18 cellular contexts compared by ENCODE assay signal in genomic region chrX:79263550-79263949, GRCh38.
DNase-seq lines count a peak whose midpoint lies in the region; ATAC-seq and FAIRE-seq lines count a peak whose summit lies in the region.
"Had no signal": no experiment of that assay in that cellular context is flagged by ENCODE, and none has a peak within 500 bp of the region (broad histone marks: within the 10 kb centered on the region; RNA-seq: fewer than 3 reads in every experiment).

No MANE protein-coding gene starts in this region.

- no peaks in the 10 kb centered on the region for H3K27me3 Mint-ChIP-seq in activated CD4-positive, alpha-beta T cell treated with anti-CD3 and anti-CD28 coated beads for 36 hours
- no peaks in the 10 kb centered on the region for H3K27me3 Mint-ChIP-seq in activated T-helper 1 cell treated with anti-CD3 and anti-CD28 coated beads, Interleukin-12 subunit alpha, Interleukin-12 subunit beta, Interleukin-2, Interleukin-4 antibody, amounts not matched to agents 30 ng/mL and 10 ng/mL and 1 ng/mL, durations not matched to agents 14 hours and 24 hours and 36 hours (ENCODE audit: insufficient read depth)
- H3K27me3 Mint-ChIP-seq in naive thymus-derived CD8-positive, alpha-beta T cell: no peaks in the 10 kb centered on the region
- H3K27me3 Mint-ChIP-seq: progenitor cell of endocrine pancreas had no signal

- POLR2A ChIA-PET in activated CD4-positive, alpha-beta T cell treated with anti-CD3 and anti-CD28 coated beads for 36 hours (lab: Charles Lee): no interaction called here
- POLR2A ChIA-PET in naive thymus-derived CD8-positive, alpha-beta T cell (lab: Charles Lee): no interaction called here

- H3K4me1 Mint-ChIP-seq in activated CD4-positive, alpha-beta T cell treated with anti-CD3 and anti-CD28 coated beads for 36 hours: peaks cover 64% of the 10 kb centered on the region
- peaks cover 75% of the 10 kb centered on the region for H3K4me1 Mint-ChIP-seq in activated T-helper 1 cell treated with anti-CD3 and anti-CD28 coated beads, Interleukin-12 subunit alpha, Interleukin-12 subunit beta, Interleukin-2, Interleukin-4 antibody, amounts not matched to agents 30 ng/mL and 10 ng/mL and 1 ng/mL, durations not matched to agents 14 hours and 24 hours and 36 hours (ENCODE audit: low read depth)
- peaks cover 27 to 79% (median 63%) of the 10 kb centered on the region in 4 donors for H3K4me1 Mint-ChIP-seq in naive thymus-derived CD8-positive, alpha-beta T cell

- peak; percentile 90 for FAIRE-seq in GM19239 (lab: Jason Lieb, UNC)
- FAIRE-seq: endothelial cell of umbilical vein, H54 had no signal

- H3K36me3 Mint-ChIP-seq in activated CD4-positive, alpha-beta T cell treated with anti-CD3 and anti-CD28 coated beads for 36 hours (ENCODE audit: low read depth): no peaks in the 10 kb centered on the region
- peaks cover 4% of the 10 kb centered on the region for H3K36me3 Mint-ChIP-seq in activated T-helper 1 cell treated with anti-CD3 and anti-CD28 coated beads, Interleukin-12 subunit alpha, Interleukin-12 subunit beta, Interleukin-2, Interleukin-4 antibody, amounts not matched to agents 30 ng/mL and 10 ng/mL and 1 ng/mL, durations not matched to agents 14 hours and 24 hours and 36 hours (ENCODE audit: low read depth)
- H3K36me3 Mint-ChIP-seq in naive thymus-derived CD8-positive, alpha-beta T cell: no peaks in the 10 kb centered on the region

- ATAC-seq in activated CD4-positive, alpha-beta T cell treated with anti-CD3 and anti-CD28 coated beads for 36 hours: peak; percentile 10
- no peak for ATAC-seq in naive thymus-derived CD8-positive, alpha-beta T cell
- ATAC-seq in GM18867 (IDR thresholded peaks at IDR 0.05; ENCODE audit: unreplicated experiment) (no peak), GM18868 (IDR thresholded peaks at IDR 0.05; ENCODE audit: unreplicated experiment) (no peak)

- CTCF ChIA-PET in activated CD4-positive, alpha-beta T cell treated with anti-CD3 and anti-CD28 coated beads for 36 hours (lab: Charles Lee): interaction anchor here (1.4 kb wide), 1 partner anchor 81 kb away, joined by 3 read pairs; no protein-coding TSS in a partner anchor

- H3K27ac Mint-ChIP-seq in activated CD4-positive, alpha-beta T cell treated with anti-CD3 and anti-CD28 coated beads for 36 hours: peak overlapping the region; percentile 79
- peak overlapping the region; percentile 80 for H3K27ac Mint-ChIP-seq in activated T-helper 1 cell treated with anti-CD3 and anti-CD28 coated beads, Interleukin-12 subunit alpha, Interleukin-12 subunit beta, Interleukin-2, Interleukin-4 antibody, amounts not matched to agents 30 ng/mL and 10 ng/mL and 1 ng/mL, durations not matched to agents 14 hours and 24 hours and 36 hours
- peak overlapping the region; percentile 18 to 97 (median 82) for H3K27ac Mint-ChIP-seq in naive thymus-derived CD8-positive, alpha-beta T cell
- H3K27ac Mint-ChIP-seq: nephron progenitor cell, progenitor cell of endocrine pancreas had no signal

- no peaks in the 10 kb centered on the region for H3K9me3 Mint-ChIP-seq in activated CD4-positive, alpha-beta T cell treated with anti-CD3 and anti-CD28 coated beads for 36 hours (ENCODE audit: low read depth)
- H3K9me3 Mint-ChIP-seq in activated T-helper 1 cell treated with anti-CD3 and anti-CD28 coated beads, Interleukin-12 subunit alpha, Interleukin-12 subunit beta, Interleukin-2, Interleukin-4 antibody, amounts not matched to agents 30 ng/mL and 10 ng/mL and 1 ng/mL, durations not matched to agents 14 hours and 24 hours and 36 hours: no peaks in the 10 kb centered on the region
- H3K9me3 Mint-ChIP-seq in naive thymus-derived CD8-positive, alpha-beta T cell: peaks cover 0 to 1% (median 0%) of the 10 kb centered on the region in 9 donors
- H3K9me3 Mint-ChIP-seq: nephron progenitor cell had no signal

- peak overlapping the region; percentile 13 for H3K4me3 Mint-ChIP-seq in activated CD4-positive, alpha-beta T cell treated with anti-CD3 and anti-CD28 coated beads for 36 hours
- peak overlapping the region; percentile 59 for H3K4me3 Mint-ChIP-seq in activated T-helper 1 cell treated with anti-CD3 and anti-CD28 coated beads, Interleukin-12 subunit alpha, Interleukin-12 subunit beta, Interleukin-2, Interleukin-4 antibody, amounts not matched to agents 30 ng/mL and 10 ng/mL and 1 ng/mL, durations not matched to agents 14 hours and 24 hours and 36 hours
- H3K4me3 Mint-ChIP-seq in naive thymus-derived CD8-positive, alpha-beta T cell: peak overlapping the region in 9 of 10 donors; percentile 16 to 69 (median 46)
- H3K4me3 Mint-ChIP-seq: nephron progenitor cell had no signal

- intact Hi-C loops in activated CD4-positive, alpha-beta T cell treated with anti-CD3 and anti-CD28 coated beads for 36 hours (cut with DNase I, micrococcal nuclease): loop anchor here (5.0 to 10.0 kb wide), 2 partner anchors 81 to 1129 kb away; partner anchors contain the start of gene TAF9B (in 1 of the 2)
- intact Hi-C loops in activated T-helper 1 cell treated with anti-CD3 and anti-CD28 coated beads, Interleukin-12 subunit alpha, Interleukin-12 subunit beta, Interleukin-2, Interleukin-4 antibody, amounts not matched to agents 30 ng/mL and 10 ng/mL and 1 ng/mL, durations not matched to agents 14 hours and 24 hours and 36 hours (cut with micrococcal nuclease): loop anchor here (10.0 kb wide), 1 partner anchor 1129 kb away; the partner anchor contains the start of gene TAF9B

- no peak for DNase-seq in activated CD4-positive, alpha-beta T cell treated with anti-CD3 and anti-CD28 coated beads for 36 hours
- no peak for DNase-seq in activated CD4-positive, alpha-beta T cell treated with anti-CD3 and anti-CD28 coated beads, Interleukin-2, amount 50 U/mL, for 1 hour
- DNase-seq in GM19239 (ENCODE audit: insufficient read length, low spot score): no peak
- DNase-seq in activated T-helper 1 cell treated with anti-CD3 and anti-CD28 coated beads, Interleukin-12 subunit alpha, Interleukin-12 subunit beta, Interleukin-2, Interleukin-4 antibody, amounts not matched to agents 30 ng/mL and 10 ng/mL and 1 ng/mL, durations not matched to agents 14 hours and 24 hours and 36 hours (ENCODE audit: low spot score): no peak
- DNase-seq in naive thymus-derived CD8-positive, alpha-beta T cell: no peak
- DNase-seq in dedifferentiated amniotic fluid mesenchymal stem cell (ENCODE audit: extremely low spot score): no peak
- DNase-seq: activated effector memory CD4-positive, alpha-beta T cell treated with anti-CD3 and anti-CD28 coated beads, Interleukin-2, amount 50 U/mL, for 16 hours; mesenchymal stem cell; NCI-H187 treated with DMSO at 0.1 percent for 48 hours; NCI-H446; nephron progenitor cell; stimulated activated CD4-positive, alpha-beta T cell treated with anti-CD3 and anti-CD28 coated beads, Interleukin-2, amount 100 ng/mL, for 24 hours; substantia nigra had no signal
